In the genomic region with DNA sequence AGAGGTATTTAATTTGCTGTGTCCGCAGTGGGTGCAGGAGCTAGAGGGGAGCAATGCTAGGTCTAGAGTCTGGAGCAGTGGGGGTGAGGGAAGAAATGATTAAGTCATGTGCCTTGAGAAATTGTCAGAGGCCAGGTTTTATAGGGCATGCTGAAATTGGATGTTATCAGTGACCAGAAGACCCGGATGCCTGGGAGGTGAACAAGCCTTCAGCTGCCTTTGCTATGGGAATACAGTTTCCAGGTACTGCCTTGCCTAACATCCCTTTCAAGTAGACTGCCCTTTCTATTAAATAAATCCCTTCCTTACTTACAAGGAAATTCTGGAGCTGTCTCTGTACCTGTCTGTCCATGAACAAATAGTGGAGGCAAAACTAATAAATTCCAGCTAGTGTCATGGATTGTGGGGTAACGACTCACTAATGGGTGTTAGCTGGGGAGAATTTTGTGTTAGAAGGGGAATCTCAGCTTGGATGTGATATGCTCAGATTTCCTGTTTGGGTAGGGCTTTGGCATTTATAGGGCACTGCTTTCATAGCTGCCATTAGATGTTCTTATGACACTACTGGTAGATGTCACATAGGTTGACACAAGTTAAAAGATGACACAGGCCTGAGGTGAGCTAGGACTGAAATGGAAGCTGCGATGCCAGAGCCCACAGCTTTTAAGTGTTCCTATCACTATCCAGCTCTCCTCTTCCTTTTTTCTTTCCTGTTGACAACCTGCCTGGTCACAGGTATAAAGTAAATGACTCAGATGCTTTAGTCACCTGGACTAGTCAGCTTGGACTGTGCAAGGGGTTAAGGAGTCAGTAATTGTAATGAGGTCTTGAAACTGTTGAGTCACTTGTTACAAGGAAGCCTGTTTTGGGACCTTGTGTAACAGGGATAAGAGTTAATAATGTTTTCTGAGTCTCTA, we compare ENCODE assay signal across 9 cellular contexts. TPM values are rescaled to one million over a fixed set of nuclear protein-coding genes. Genes with fewer than 3 reads are reported as not detected.
DNase-seq lines count a peak whose midpoint lies in the region; ATAC-seq, FAIRE-seq and TF ChIP-seq lines count a peak whose summit lies in the region.
"Had no signal": no experiment of that assay in that cellular context is flagged by ENCODE, and none has a peak within 500 bp of the region (broad histone marks: within the 10 kb centered on the region; RNA-seq: fewer than 3 reads in every experiment).

No MANE protein-coding gene starts in this region.

- TF ChIP-seq EP300 in K562 (IDR thresholded peaks at IDR 0.05; ENCODE audit: low read length), result no peak
- TF ChIP-seq EP300 in SK-N-SH (IDR thresholded peaks at IDR 0.05; ENCODE audit: borderline replicate concordance in 1 of 2, low read depth in 1 of 2, low read length in 1 of 2), result no peak

- H3K4me2 ChIP-seq in K562 (ENCODE audit: insufficient read depth, low read length), result no peak overlapping the region; the same call in 1 of the 2 replicates
- H3K4me2 ChIP-seq in SK-N-SH, result no peak overlapping the region

- H4K20me1 ChIP-seq in K562 (replicated peaks; ENCODE audit: control insufficient read depth, insufficient read depth, low read length) (no peaks in the 10 kb centered on the region; the same call in 1 of the 2 replicates), SK-N-SH (ENCODE audit: insufficient read depth) (peaks cover 5% of the 10 kb centered on the region; the same call in 1 of the 2 replicates)

- CTCF ChIA-PET in K562 (lab: Yijun Ruan, JAX; ENCODE audit: low intra/inter-chr PET ratio), result no interaction called here
- CTCF ChIA-PET in SK-N-SH (lab: Yijun Ruan, JAX), result interaction anchor here (0.8 to 2.0 kb wide), 8 partner anchors 12 to 1198 kb away, joined by 3 to 18 read pairs (median 3); a partner anchor contains a TSS

- BruUV-seq in K562 (replicated peaks; lab: Mats Ljungman, UMichigan), result no TSS peak

- no peaks in the 10 kb centered on the region for H3K27me3 ChIP-seq in cardiac muscle cell
- no peaks in the 10 kb centered on the region for H3K27me3 ChIP-seq in K562 (ENCODE audit: control insufficient read depth in 2 of 2, insufficient read depth in 2 of 2, low read length in 2 of 2)
- no peaks in the 10 kb centered on the region for H3K27me3 ChIP-seq in lung (ENCODE audit: control insufficient read depth, insufficient read depth)
- H3K27me3 ChIP-seq in SK-N-SH (ENCODE audit: insufficient read depth), result no peaks in the 10 kb centered on the region
- H3K27me3 ChIP-seq in SJCRH30, result no peaks in the 10 kb centered on the region

- H3K79me2 ChIP-seq in K562 (ENCODE audit: control insufficient read depth, insufficient read depth, low read length) (peaks cover 92% of the 10 kb centered on the region), SK-N-SH (ENCODE audit: insufficient read depth) (peaks cover 100% of the 10 kb centered on the region)

- 79% methylated on average over 4 of the region's 4 CpGs for WGBS in K562 (ENCODE audit: insufficient coverage, low coverage, missing lambda C conversion rate)
- WGBS in lung, 2 donors, result 74 to 76% methylated on average over 4 of the region's 4 CpGs
- whole genome bisulfite sequencing in SK-N-SH (ENCODE audit: low lambda C conversion rate), result 95% methylated on average over 4 of the region's 4 CpGs

- no peaks in the 10 kb centered on the region for H3K9me2 ChIP-seq in SK-N-SH

- H3K4me3 ChIP-seq in cardiac muscle cell (no peak overlapping the region), K562 (no peak overlapping the region), lung (no peak overlapping the region), SK-N-SH (ENCODE audit: low read depth in 2 of 2, low read length in 1 of 2) (no peak overlapping the region), SJCRH30 (no peak overlapping the region)
- H3K4me3 ChIP-seq: SK-N-MC had no signal

- H3K9ac ChIP-seq in K562 (ENCODE audit: insufficient read depth in 1 of 2, low read depth in 2 of 2, low read length in 2 of 2), result no peak overlapping the region; a peak in 1 of 4 replicates
- H3K9ac ChIP-seq in SK-N-SH, result no peak overlapping the region

- TF ChIP-seq CTCF in cardiac muscle cell (IDR thresholded peaks at IDR 0.05; ENCODE audit: low read depth, low read length), result no peak
- TF ChIP-seq CTCF in K562 (IDR thresholded peaks at IDR 0.05 in 2 of 3, conservative IDR thresholded peaks at IDR 0.05 in 1 of 3; ENCODE audit: insufficient read depth in 2 of 3, low read depth in 1 of 3, low read length in 3 of 3), result no peak
- no peak for TF ChIP-seq CTCF in lung (IDR thresholded peaks at IDR 0.05; ENCODE audit: control extremely low read depth, extremely low read depth)
- no peak for TF ChIP-seq CTCF in SK-N-SH (IDR thresholded peaks at IDR 0.05)

- H3K36me3 ChIP-seq in cardiac muscle cell, result peaks cover 28% of the 10 kb centered on the region
- peaks cover 86% of the 10 kb centered on the region for H3K36me3 ChIP-seq in K562 (ENCODE audit: control insufficient read depth, insufficient read depth, low read length)
- peaks cover 9 to 11% of the 10 kb centered on the region in 2 donors for H3K36me3 ChIP-seq in lung (ENCODE audit: control insufficient read depth in 2 of 2, insufficient read depth in 2 of 2, low read length in 2 of 2)
- H3K36me3 ChIP-seq in SK-N-SH (replicated peaks in 1 of 2; ENCODE audit: control insufficient read depth in 1 of 2, insufficient read depth in 2 of 2, low read length in 1 of 2), result peaks cover 41 to 49% of the 10 kb centered on the region in 2 experiments
- H3K36me3 ChIP-seq in SJCRH30, result peaks cover 63% of the 10 kb centered on the region

- peak overlapping the region; percentile 73 for H3K27ac ChIP-seq in cardiac muscle cell
- H3K27ac ChIP-seq in K562 (ENCODE audit: extremely low read depth, low read depth, low read length), result 0 out of 3 replicates have a peak overlapping the region, but pooled peaks have one; percentile 1
- H3K27ac ChIP-seq in lung (ENCODE audit: low read depth in 1 of 2, low read length in 1 of 2), result peak overlapping the region; percentile 51 to 85
- peak overlapping the region in 1 of 2 experiments; percentile 13; a peak in 1 of 4 replicates for H3K27ac ChIP-seq in SK-N-SH (ENCODE audit: low read depth in 2 of 2, low read length in 1 of 2)
- H3K27ac ChIP-seq in SJCRH30, result no peak overlapping the region
- H3K27ac ChIP-seq: SK-N-MC had no signal

- ATAC-seq in K562 (peak; percentile 18; the same call in 2 of the 3 replicates), lung (ENCODE audit: insufficient read depth, low FRiP score) (peak; percentile 46), GM21737 (IDR thresholded peaks at IDR 0.05; ENCODE audit: unreplicated experiment) (no peak)

- no peak for DNase-seq in cardiac muscle cell (ENCODE audit: low read depth in 1 of 2, low spot score in 1 of 2)
- no peak for DNase-seq in cardiac septum (ENCODE audit: low spot score)
- no peak for DNase-seq in K562 (ENCODE audit: extremely low read depth in 1 of 4, low spot score in 3 of 4)
- no peak for DNase-seq in lung (ENCODE audit: low spot score)
- no peak for DNase-seq in SK-N-SH
- no peak for DNase-seq in NCI-H526 (lab: John Stamatoyannopoulos, UW)
- no peak for DNase-seq in SJCRH30

- H3K4me1 ChIP-seq in cardiac muscle cell (ENCODE audit: low read depth), result peaks cover 37% of the 10 kb centered on the region
- peaks cover 3 to 26% of the 10 kb centered on the region in 2 experiments; a peak in 4 of 5 replicates for H3K4me1 ChIP-seq in K562 (replicated peaks in 1 of 2; ENCODE audit: control insufficient read depth in 2 of 2, insufficient read depth in 2 of 2, low read length in 2 of 2)
- peaks cover 14 to 33% of the 10 kb centered on the region in 2 donors for H3K4me1 ChIP-seq in lung (ENCODE audit: control insufficient read depth in 2 of 2, insufficient read depth in 2 of 2, low read length in 2 of 2)
- peaks cover 9 to 21% of the 10 kb centered on the region in 2 experiments; a peak in 3 of 4 replicates for H3K4me1 ChIP-seq in SK-N-SH (ENCODE audit: control insufficient read depth in 1 of 2, insufficient read depth in 2 of 2, low read depth in 1 of 2, low read length in 1 of 2)
- peaks cover 6% of the 10 kb centered on the region for H3K4me1 ChIP-seq in SJCRH30

- intact Hi-C loops in cardiac septum (cut with DNase I) (loop anchor here (10.0 kb wide), 1 partner anchor 53 kb away; no protein-coding TSS in a partner anchor), K562 (cut with micrococcal nuclease) (no loop called here)

- TF ChIP-seq RAD21 in K562 (CRISPR knock-in tag; conservative IDR thresholded peaks at IDR 0.05 in 1 of 2, IDR thresholded peaks at IDR 0.05 in 1 of 2) (no peak), SK-N-SH (IDR thresholded peaks at IDR 0.05; ENCODE audit: low read length) (no peak)

- no peak for TF ChIP-seq POLR2A in K562 (conservative IDR thresholded peaks at IDR 0.05)

- H2AFZ ChIP-seq in K562 (ENCODE audit: low read depth, low read length), result no peak overlapping the region
- H2AFZ ChIP-seq in SK-N-SH (ENCODE audit: low read depth), result no peak overlapping the region

- H3K9me3 ChIP-seq in cardiac muscle cell (ENCODE audit: low read depth) (no peaks in the 10 kb centered on the region), K562 (replicated peaks; ENCODE audit: control insufficient read depth, insufficient read depth, low read depth, low read length) (no peaks in the 10 kb centered on the region), lung (ENCODE audit: control insufficient read depth in 2 of 2, insufficient read depth in 1 of 2, low read length in 1 of 2) (no peaks in the 10 kb centered on the region), SK-N-SH (no peaks in the 10 kb centered on the region), SJCRH30 (replicated peaks) (no peaks in the 10 kb centered on the region)

- no peaks in the 10 kb centered on the region for H3K9me1 ChIP-seq in K562 (ENCODE audit: control insufficient read depth, insufficient read depth, low read length)

- POLR2A ChIA-PET in K562 (lab: Yijun Ruan, JAX) (interaction anchor here (0.5 to 2.7 kb wide), 16 partner anchors 8 to 697 kb away, joined by 3 to 23 read pairs (median 4); a partner anchor contains a TSS), SK-N-SH (lab: Yijun Ruan, JAX) (interaction anchor here (1.0 to 1.1 kb wide), 2 partner anchors 14 to 38 kb away, joined by 3 read pairs; no protein-coding TSS in a partner anchor)

- in situ Hi-C loops in K562 (cut with MboI), result no loop called here

- peaks cover 28% of the 10 kb centered on the region for H3F3A ChIP-seq in SK-N-SH (replicated peaks; ENCODE audit: insufficient read depth)

- peak; percentile 51 for FAIRE-seq in K562 (lab: Jason Lieb, UNC)

RNA-seq across cellular contexts. Expression of a gene that starts 21.3 kb away (rescaled TPM):
- total RNA-seq in cardiac muscle cell (49.5 and 118 TPM in 2 replicates), cardiac septum (59.5 TPM), K562 (2014; rRNA removed) (38.9 and 47.3 TPM in 2 replicates), K562 (2014; rRNA removed; fragmentation: Illumina TruSeq; extraction: Trizol) (59.0 and 66.0 TPM in 2 replicates), K562 (2015; rRNA removed; fragmentation: Illumina TruSeq; extraction: Trizol) (45.5 and 49.7 TPM in 2 replicates), K562 (2021) (57.8 and 61.9 TPM in 2 replicates), lung (100 to 1,000 TPM; 105 to 547 TPM)
- polyA plus RNA-seq in cardiac muscle cell (60.8 and 90.6 TPM in 2 replicates), K562 (2011; rRNA removed) (56.2 and 63.4 TPM in 2 replicates), K562 (2014; fragmentation: Illumina TruSeq; extraction: Trizol) (57.6 and 70.8 TPM in 2 replicates), K562 (2014; fragmentation: Nextera tagmentation; extraction: Ambion mirVana) (10 to 100 TPM; 50.0 to 53.6 TPM), K562 (2014; rRNA removed) (55.3 and 61.3 TPM in 2 replicates), lung (10 to 100 TPM; 39.4 to 47.7 TPM), SK-N-SH (2012; rRNA removed) (25.3 and 28.6 TPM in 2 replicates)
- 221 and 585 TPM in 2 replicates for total RNA-seq in K562 (2011; cell fraction: chromatin; rRNA removed; ENCODE audit: low replicate concordance)
- total RNA-seq in K562 (2011; cell fraction: nucleolus; rRNA removed), result 101 and 147 TPM in 2 replicates
- 282 and 390 TPM in 2 replicates for total RNA-seq in K562 (2011; cell fraction: nucleoplasm; rRNA removed)
- 32.8 and 58.4 TPM in 2 replicates for polyA plus RNA-seq in K562 (2011; cell fraction: cytosol; rRNA removed)
- 192 and 194 TPM in 2 replicates for polyA plus RNA-seq in K562 (2011; cell fraction: nucleus; rRNA removed)
- 33.7 and 57.7 TPM in 2 replicates for polyA plus RNA-seq in K562 (2012)
- polyA minus RNA-seq in K562 (2011; rRNA and poly(A)+ RNA removed), result 167 and 232 TPM in 2 replicates
- 39.1 and 51.9 TPM in 2 replicates for polyA minus RNA-seq in K562 (2011; cell fraction: cytosol; rRNA and poly(A)+ RNA removed)
- polyA minus RNA-seq in K562 (2011; cell fraction: nucleus; rRNA and poly(A)+ RNA removed), result 209 and 435 TPM in 2 replicates
- polyA plus RNA-seq in SK-N-SH (2012; cell fraction: cytosol; rRNA removed), result 21.5 and 21.8 TPM in 2 replicates
- polyA plus RNA-seq in SK-N-SH (2012; cell fraction: nucleus; rRNA removed), result 73.6 and 98.5 TPM in 2 replicates
- 64.8 and 82.6 TPM in 2 replicates for total RNA-seq in SJCRH30 (2014; rRNA removed; shearing (Covaris generic))
